16 cellular contexts compared by ENCODE assay signal in the genomic region with DNA sequence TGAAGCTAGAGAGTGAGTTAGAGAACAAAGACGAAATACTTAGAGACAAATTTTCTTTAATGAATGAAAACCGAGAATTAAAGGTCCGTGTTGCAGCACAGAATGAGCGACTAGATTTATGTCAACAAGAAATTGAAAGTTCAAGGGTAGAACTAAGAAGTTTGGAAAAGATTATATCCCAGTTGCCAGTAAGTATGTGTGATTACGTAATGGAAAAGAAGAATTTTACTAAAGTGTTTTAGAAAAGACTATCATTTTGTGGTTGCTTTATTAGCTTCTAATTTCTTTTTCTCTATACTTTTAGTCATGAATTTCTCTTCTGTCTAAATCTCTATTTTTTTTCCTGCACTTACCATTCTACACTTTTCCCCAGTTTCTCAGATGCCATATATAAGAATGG. TPM values are rescaled to one million over a fixed set of nuclear protein-coding genes. Genes with fewer than 3 reads are reported as not detected.
DNase-seq lines count a peak whose midpoint lies in the region; ATAC-seq, FAIRE-seq and TF ChIP-seq lines count a peak whose summit lies in the region.
"Had no signal": no experiment of that assay in that cellular context is flagged by ENCODE, and none has a peak within 500 bp of the region (broad histone marks: within the 10 kb centered on the region; RNA-seq: fewer than 3 reads in every experiment).

No MANE protein-coding gene starts in this region.

- H3K27me3 ChIP-seq in small intestine (ENCODE audit: control insufficient read depth in 2 of 2, insufficient read depth in 2 of 2, low read length in 2 of 2) = no peaks in the 10 kb centered on the region
- H3K27me3 ChIP-seq: BLaER1 had no signal

- H3K4me3 ChIP-seq in fibroblast of villous mesenchyme (ENCODE audit: low read depth, low read length) (no peak overlapping the region), small intestine (ENCODE audit: low read depth in 1 of 2, low read length in 2 of 2) (no peak overlapping the region)
- H3K4me3 ChIP-seq: BLaER1, HAP-1 had no signal

- H3K9me3 ChIP-seq in small intestine (ENCODE audit: control insufficient read depth, low read depth) = no peaks in the 10 kb centered on the region
- H3K9me3 ChIP-seq: BLaER1, HAP-1 had no signal

- peak; percentile 47 for FAIRE-seq in small intestine (lab: Jason Lieb, UNC)
- FAIRE-seq: GM12892, H1, HTR-8/SVneo had no signal

- ATAC-seq in HG03520 (IDR thresholded peaks at IDR 0.05; ENCODE audit: unreplicated experiment) = no peak

- DNase-seq in GM03348 (ENCODE audit: low spot score) (peak; percentile 3), amniotic epithelial cell (ENCODE audit: low read depth) (peak; percentile 13), fibroblast of villous mesenchyme (ENCODE audit: low read depth) (peak; percentile 8), small intestine (no peak), SKM-1 treated with dmso at 0.1 percent for 144 hours (lab: John Stamatoyannopoulos, UW; ENCODE audit: unreplicated experiment) (no peak), amniotic stem cell (lab: John Stamatoyannopoulos, UW) (no peak)
- DNase-seq: AML-193; CD4-positive, CD25-positive, alpha-beta regulatory T cell; DMS53; KBM-7 had no signal

- no peak overlapping the region for H3K27ac ChIP-seq in small intestine (ENCODE audit: low read depth in 1 of 2, low read length in 1 of 2)
- H3K27ac ChIP-seq: BLaER1 had no signal

- H3K4me1 ChIP-seq in small intestine (ENCODE audit: control insufficient read depth in 2 of 2, insufficient read depth in 1 of 2, low read depth in 1 of 2, low read length in 1 of 2) = no peaks in the 10 kb centered on the region
- H3K4me1 ChIP-seq: BLaER1, HAP-1 had no signal

- no peak for TF ChIP-seq CTCF in fibroblast of villous mesenchyme (IDR thresholded peaks at IDR 0.05; ENCODE audit: insufficient read depth, low read depth, low read length)

- H3K36me3 ChIP-seq in small intestine (ENCODE audit: control insufficient read depth in 2 of 2, insufficient read depth in 2 of 2, low read length in 2 of 2) = no peaks in the 10 kb centered on the region

- WGBS in small intestine, 3 donors = 89 to 95% (median 93%) methylated on average over 5 of the region's 5 CpGs

RNA-seq across cellular contexts. Expression of a gene that starts 26.7 kb away (rescaled TPM):
- total RNA-seq in fibroblast of villous mesenchyme = 10.3 and 14.7 TPM in 2 replicates
- polyA plus RNA-seq in small intestine = 1 to 10 TPM; 1.4 to 5.4 (median 3.1) TPM

RNA-seq across cellular contexts. Expression of a gene that starts 27.0 kb away (rescaled TPM):
- 50.6 and 82.5 TPM in 2 replicates for total RNA-seq in fibroblast of villous mesenchyme
- polyA plus RNA-seq in small intestine = 10 to 100 TPM in 1 of 3 donors, 1 to 10 TPM in 2; 8.9 to 26.8 (median 9.5) TPM

Comparison
In these comparisons a context has a peak if more than half of its experiments do, and no peak if none do; other contexts are left out.
1. DNase-seq: peak in GM03348 (single experiment), amniotic epithelial cell (single experiment) and fibroblast of villous mesenchyme (single experiment); none in small intestine (single experiment), SKM-1 treated with dmso at 0.1 percent for 144 hours (single experiment) and amniotic stem cell (single experiment).